In genomic region chr12:162467-163307, GRCh38 we compare ENCODE assay signal across 18 cellular contexts. TPM values are rescaled to one million over a fixed set of nuclear protein-coding genes. Genes with fewer than 3 reads are reported as not detected.
DNase-seq lines count a peak whose midpoint lies in the region; ATAC-seq, FAIRE-seq and TF ChIP-seq lines count a peak whose summit lies in the region.
"Had no signal": no experiment of that assay in that cellular context is flagged by ENCODE, and none has a peak within 500 bp of the region (broad histone marks: within the 10 kb centered on the region; RNA-seq: fewer than 3 reads in every experiment).

No MANE protein-coding gene starts in this region.

- H3K4me1 ChIP-seq in K562 (replicated peaks in 1 of 2; ENCODE audit: control insufficient read depth in 2 of 2, insufficient read depth in 2 of 2, low read length in 2 of 2): peaks cover 0 to 12% of the 10 kb centered on the region in 2 experiments; a peak in 1 of 5 replicates
- H3K4me1 ChIP-seq in psoas muscle: no peaks in the 10 kb centered on the region
- H3K4me1 ChIP-seq: sigmoid colon, upper lobe of right lung had no signal

- no peaks in the 10 kb centered on the region for H3K4me1 Mint-ChIP-seq in stimulated activated naive CD8-positive, alpha-beta T cell treated with anti-CD3 and anti-CD28 coated beads, Interleukin-15, amount 100 ng/mL, for 72 hours

- H3K4me3 Mint-ChIP-seq in stimulated activated naive CD8-positive, alpha-beta T cell treated with anti-CD3 and anti-CD28 coated beads, Interleukin-15, amount 100 ng/mL, for 72 hours: no peak overlapping the region
- H3K4me3 Mint-ChIP-seq: activated naive CD8-positive, alpha-beta T cell treated with anti-CD3 and anti-CD28 coated beads, Interleukin-2, amount 10 ng/mL, durations not matched to agents 7 days and 5 days; neural crest cell had no signal

- 18% methylated on average over 4 of the region's 18 CpGs for WGBS in K562 (ENCODE audit: insufficient coverage, low coverage, missing lambda C conversion rate)
- WGBS in psoas muscle, 3 donors: 52 to 70% (median 54%) methylated on average over 13 to 18 of the region's 18 CpGs

- TF ChIP-seq RAD21 in K562 (CRISPR knock-in tag; conservative IDR thresholded peaks at IDR 0.05 in 1 of 2, IDR thresholded peaks at IDR 0.05 in 1 of 2): no peak

- BruUV-seq in K562 (replicated peaks; lab: Mats Ljungman, UMichigan): no TSS peak

- TF ChIP-seq EP300 in K562 (IDR thresholded peaks at IDR 0.05; ENCODE audit: low read length): no peak

- H3K9me3 Mint-ChIP-seq in stimulated activated naive CD8-positive, alpha-beta T cell treated with anti-CD3 and anti-CD28 coated beads, Interleukin-15, amount 100 ng/mL, for 72 hours: no peaks in the 10 kb centered on the region
- H3K9me3 Mint-ChIP-seq: activated naive CD8-positive, alpha-beta T cell treated with anti-CD3 and anti-CD28 coated beads, Interleukin-2, amount 10 ng/mL, durations not matched to agents 7 days and 5 days; neural crest cell had no signal

- H3K27me3 ChIP-seq in K562 (ENCODE audit: control insufficient read depth in 2 of 2, insufficient read depth in 2 of 2, low read length in 2 of 2) (peaks cover 12 to 31% of the 10 kb centered on the region in 2 experiments; a peak in 4 of 5 replicates), psoas muscle (ENCODE audit: insufficient read depth in 3 of 3, low read length in 2 of 3) (peaks cover 0 to 26% (median 4%) of the 10 kb centered on the region in 3 donors)
- H3K27me3 ChIP-seq: upper lobe of right lung had no signal

- H3K36me3 ChIP-seq in K562 (ENCODE audit: control insufficient read depth, insufficient read depth, low read length): no peaks in the 10 kb centered on the region
- no peaks in the 10 kb centered on the region for H3K36me3 ChIP-seq in psoas muscle (ENCODE audit: insufficient read depth in 1 of 2, low read depth in 1 of 2)
- H3K36me3 ChIP-seq: sigmoid colon, upper lobe of right lung had no signal

- H3K27ac ChIP-seq in K562 (ENCODE audit: extremely low read depth, low read depth, low read length) (no peak overlapping the region), psoas muscle (no peak overlapping the region)
- H3K27ac ChIP-seq: sigmoid colon, upper lobe of right lung had no signal

- POLR2A ChIA-PET in K562 (lab: Yijun Ruan, JAX): no interaction called here

- intact Hi-C loops in K562 (cut with micrococcal nuclease) (no loop called here), psoas muscle (cut with DNase I) (no loop called here)

- H2AFZ ChIP-seq in K562 (ENCODE audit: low read depth, low read length): no peak overlapping the region

- H3K9me1 ChIP-seq in K562 (ENCODE audit: control insufficient read depth, insufficient read depth, low read length): no peaks in the 10 kb centered on the region

- H3K4me3 ChIP-seq in K562: no peak overlapping the region
- H3K4me3 ChIP-seq in psoas muscle: no peak overlapping the region
- H3K4me3 ChIP-seq: sigmoid colon, upper lobe of right lung had no signal

- 0 out of 2 replicates have a peak, but pooled peaks cover 10% of the 10 kb centered on the region for H4K20me1 ChIP-seq in K562 (replicated peaks; ENCODE audit: control insufficient read depth, insufficient read depth, low read length)

- no peaks in the 10 kb centered on the region for H3K79me2 ChIP-seq in K562 (ENCODE audit: control insufficient read depth, insufficient read depth, low read length)

- H3K27me3 Mint-ChIP-seq in stimulated activated naive CD8-positive, alpha-beta T cell treated with anti-CD3 and anti-CD28 coated beads, Interleukin-15, amount 100 ng/mL, for 72 hours: peaks cover 8% of the 10 kb centered on the region

- H3K4me2 ChIP-seq in K562 (ENCODE audit: insufficient read depth, low read length): no peak overlapping the region

- in situ Hi-C loops in K562 (cut with MboI): no loop called here

- no peak for FAIRE-seq in K562 (lab: Jason Lieb, UNC)

- H3K9me3 ChIP-seq in K562 (replicated peaks; ENCODE audit: control insufficient read depth, insufficient read depth, low read depth, low read length) (no peaks in the 10 kb centered on the region), psoas muscle (no peaks in the 10 kb centered on the region)
- H3K9me3 ChIP-seq: sigmoid colon, upper lobe of right lung had no signal

- peak; percentile 50 for ATAC-seq in stimulated activated naive CD8-positive, alpha-beta T cell treated with anti-CD3 and anti-CD28 coated beads, Interleukin-15, amount 100 ng/mL, for 72 hours
- no peak for ATAC-seq in stimulated activated naive CD8-positive, alpha-beta T cell treated with anti-CD3 and anti-CD28 coated beads, Interleukin-15, Interleukin-2, amounts not matched to agents 100 U/mL and 50 U/mL, for 24 hours
- ATAC-seq in K562 (no peak), psoas muscle (no peak)
- ATAC-seq: upper lobe of right lung had no signal

- H3K27ac Mint-ChIP-seq in stimulated activated naive CD8-positive, alpha-beta T cell treated with anti-CD3 and anti-CD28 coated beads, Interleukin-15, amount 100 ng/mL, for 72 hours: no peak overlapping the region
- H3K27ac Mint-ChIP-seq: activated naive CD8-positive, alpha-beta T cell treated with anti-CD3 and anti-CD28 coated beads, Interleukin-2, amount 10 ng/mL, durations not matched to agents 7 days and 5 days had no signal

- no peak for TF ChIP-seq POLR2A in K562 (conservative IDR thresholded peaks at IDR 0.05)

- no peak for DNase-seq in stimulated activated naive CD8-positive, alpha-beta T cell treated with anti-CD3 and anti-CD28 coated beads, Interleukin-15, amount 100 ng/mL, for 72 hours
- DNase-seq in stimulated activated naive CD8-positive, alpha-beta T cell treated with anti-CD3 and anti-CD28 coated beads, Interleukin-15, Interleukin-2, amounts not matched to agents 100 U/mL and 50 U/mL, for 24 hours: no peak
- peak; percentile 24 for DNase-seq in NCI-H345 treated with DMSO at 0.1 percent for 48 hours (lab: John Stamatoyannopoulos, UW; ENCODE audit: unreplicated experiment)
- DNase-seq in K562 (ENCODE audit: extremely low read depth in 1 of 4, low spot score in 3 of 4): no peak
- DNase-seq in central memory CD4-positive, alpha-beta T cell: no peak
- DNase-seq in psoas muscle: no peak
- DNase-seq in Kasumi-1 (lab: John Stamatoyannopoulos, UW): no peak
- no peak for DNase-seq in SKM-1 treated with dmso at 0.1 percent for 144 hours (lab: John Stamatoyannopoulos, UW; ENCODE audit: unreplicated experiment)
- DNase-seq: activated naive CD8-positive, alpha-beta T cell treated with anti-CD3 and anti-CD28 coated beads, Interleukin-2, amount 10 ng/mL, durations not matched to agents 7 days and 5 days; COR-L47; sigmoid colon; stimulated activated CD4-positive, alpha-beta T cell treated with anti-CD3 and anti-CD28 coated beads, Interleukin-4, amount 100 ng/mL, for 1 hour; upper lobe of right lung had no signal

- H3K9ac ChIP-seq in K562 (ENCODE audit: insufficient read depth in 1 of 2, low read depth in 2 of 2, low read length in 2 of 2): no peak overlapping the region

- no peak for TF ChIP-seq CTCF in K562 (IDR thresholded peaks at IDR 0.05 in 2 of 3, conservative IDR thresholded peaks at IDR 0.05 in 1 of 3; ENCODE audit: insufficient read depth in 2 of 3, low read depth in 1 of 3, low read length in 3 of 3)
- TF ChIP-seq CTCF in psoas muscle (IDR thresholded peaks at IDR 0.05): no peak

- CTCF ChIA-PET in K562 (lab: Yijun Ruan, JAX; ENCODE audit: low intra/inter-chr PET ratio): no interaction called here

TF ChIP-seq in K562, 482 proteins besides CTCF, POLR2A, EP300 and RAD21:
- TF ChIP-seq ZNF263 (CRISPR knock-in tag; IDR thresholded peaks at IDR 0.05; ENCODE audit: borderline replicate concordance) (peak; percentile 48; the same call in 1 of the 2 replicates), CBFA2T3 (IDR thresholded peaks at IDR 0.05) (no peak)

RNA-seq across cellular contexts. Expression of gene SLC6A12, which starts 51.3 kb away (rescaled TPM):
- total RNA-seq in K562 (2011; cell fraction: chromatin; rRNA removed; ENCODE audit: low replicate concordance): 0.32 TPM in 1 of 2 replicates, not detected in the other
- total RNA-seq in K562 (2011; cell fraction: nucleolus; rRNA removed): not detected in 2 replicates
- not detected in 2 replicates for total RNA-seq in K562 (2011; cell fraction: nucleoplasm; rRNA removed)
- total RNA-seq in K562 (2014; rRNA removed) (not detected in 2 replicates), K562 (2014; rRNA removed; fragmentation: Illumina TruSeq; extraction: Trizol) (not detected in 2 replicates), K562 (2015; rRNA removed; fragmentation: Illumina TruSeq; extraction: Trizol) (not detected in 2 replicates), K562 (2021) (not detected in 2 replicates), psoas muscle (under 1 TPM; 0.30 to 0.90 (median 0.58) TPM)
- polyA plus RNA-seq in K562 (2011; rRNA removed) (0.04 TPM in 1 of 2 replicates, not detected in the other), K562 (2014; fragmentation: Illumina TruSeq; extraction: Trizol) (not detected in 2 replicates), K562 (2014; fragmentation: Nextera tagmentation; extraction: Ambion mirVana) (not detected), K562 (2014; rRNA removed) (not detected in 2 replicates), psoas muscle (under 1 TPM; 0.07 to 0.30 (median 0.07) TPM)
- 0.03 TPM in 1 of 2 replicates, not detected in the other for polyA plus RNA-seq in K562 (2011; cell fraction: cytosol; rRNA removed)
- 0.28 TPM in 1 of 2 replicates, not detected in the other for polyA plus RNA-seq in K562 (2011; cell fraction: nucleus; rRNA removed)
- 0.46 TPM in 1 of 2 replicates, not detected in the other for polyA plus RNA-seq in K562 (2012)
- polyA minus RNA-seq in K562 (2011; rRNA and poly(A)+ RNA removed): 0.14 TPM in 1 of 2 replicates, not detected in the other
- not detected in 2 replicates for polyA minus RNA-seq in K562 (2011; cell fraction: cytosol; rRNA and poly(A)+ RNA removed)
- polyA minus RNA-seq in K562 (2011; cell fraction: nucleus; rRNA and poly(A)+ RNA removed): not detected in 2 replicates
- total RNA-seq: activated naive CD8-positive, alpha-beta T cell treated with anti-CD3 and anti-CD28 coated beads, Interleukin-2, amount 10 ng/mL, durations not matched to agents 7 days and 5 days; fibroblast of villous mesenchyme; MCF 10A; RPMI7951; T-helper 2 cell treated with Interferon-gamma antibody and Interleukin-4, amounts not matched to agents 100 ng/mL and 5 ng/mL, for 36 hours had no signal
